14 cellular contexts compared by ENCODE assay signal in genomic region chr3:81684739-81685395, GRCh38.
A peak's percentile ranks its signal among the peaks of the same experiment; 100 is the strongest.
DNase-seq lines count a peak whose midpoint lies in the region; ATAC-seq and TF ChIP-seq lines count a peak whose summit lies in the region.
"Had no signal": no experiment of that assay in that cellular context is flagged by ENCODE, and none has a peak within 500 bp of the region (broad histone marks: within the 10 kb centered on the region; RNA-seq: fewer than 3 reads in every experiment).

No MANE protein-coding gene starts in this region.

- H3K4me3 ChIP-seq in CD8-positive, alpha-beta memory T cell (ENCODE audit: low read length), result no peak overlapping the region
- H3K4me3 ChIP-seq in body of pancreas (no peak overlapping the region), lower leg skin (ENCODE audit: low read depth, poor library complexity, severe bottlenecking) (no peak overlapping the region)
- H3K4me3 ChIP-seq: BLaER1, spleen had no signal

- TF ChIP-seq POLR2A in body of pancreas (IDR thresholded peaks at IDR 0.05) (no peak), lower leg skin (IDR thresholded peaks at IDR 0.05) (no peak)

- no peak overlapping the region for H3K27ac Mint-ChIP-seq in CD8-positive, alpha-beta memory T cell

- no peaks in the 10 kb centered on the region for H3K9me3 ChIP-seq in CD8-positive, alpha-beta memory T cell (ENCODE audit: low read length)
- no peaks in the 10 kb centered on the region for H3K9me3 ChIP-seq in body of pancreas
- H3K9me3 ChIP-seq: BLaER1, spleen had no signal

- 11 to 14% methylated on average over 4 of the region's 4 CpGs for WGBS in body of pancreas, 2 donors
- 68 to 81% methylated on average over 4 of the region's 4 CpGs for WGBS in lower leg skin, 2 donors

- ATAC-seq in body of pancreas, result peak; percentile 94
- no peak for ATAC-seq in HG03442 (IDR thresholded peaks at IDR 0.05; ENCODE audit: unreplicated experiment)
- no peak for ATAC-seq in HG02571 (IDR thresholded peaks at IDR 0.05; ENCODE audit: unreplicated experiment)
- ATAC-seq in GM19452 (IDR thresholded peaks at IDR 0.05; ENCODE audit: unreplicated experiment), result no peak
- ATAC-seq: Panc1 had no signal

- H3K4me1 Mint-ChIP-seq in CD8-positive, alpha-beta memory T cell, result no peaks in the 10 kb centered on the region

- no peaks in the 10 kb centered on the region for H3K27me3 Mint-ChIP-seq in CD8-positive, alpha-beta memory T cell

- TF ChIP-seq CTCF in body of pancreas (IDR thresholded peaks at IDR 0.05) (no peak), lower leg skin (IDR thresholded peaks at IDR 0.05) (no peak)

- H3K4me1 ChIP-seq in CD8-positive, alpha-beta memory T cell (ENCODE audit: insufficient read depth, low read length), result no peaks in the 10 kb centered on the region
- H3K4me1 ChIP-seq in body of pancreas, result peaks cover 14% of the 10 kb centered on the region
- H3K4me1 ChIP-seq: BLaER1, spleen had no signal

- H3K36me3 ChIP-seq in CD8-positive, alpha-beta memory T cell (ENCODE audit: insufficient read depth, low read length), result no peaks in the 10 kb centered on the region
- H3K36me3 ChIP-seq in body of pancreas (replicated peaks in 1 of 2; ENCODE audit: insufficient read depth in 1 of 2, low read depth in 2 of 2), result no peaks in the 10 kb centered on the region
- H3K36me3 ChIP-seq: WERI-Rb-1 had no signal

- DNase-seq in CD8-positive, alpha-beta memory T cell, result no peak
- DNase-seq in HuH-7 (ENCODE audit: low spot score) (peak; percentile 6), body of pancreas (peak in 1 of 4 donors; percentile 38), left kidney (ENCODE audit: low read depth, low spot score) (peak; percentile 34), lower leg skin (ENCODE audit: low spot score in 2 of 2) (no peak)
- DNase-seq: activated T-cell treated with anti-CD3 and anti-CD28 coated beads for 4 hours, spleen, WERI-Rb-1 had no signal

- no peaks in the 10 kb centered on the region for H3K9me3 Mint-ChIP-seq in CD8-positive, alpha-beta memory T cell

- CTCF ChIA-PET in CD8-positive, alpha-beta memory T cell (lab: Charles Lee), result no interaction called here

- H3K27ac ChIP-seq in CD8-positive, alpha-beta memory T cell (ENCODE audit: low read depth, low read length), result peak overlapping the region; percentile 25
- peak overlapping the region in 2 of 4 donors; percentile 1 to 2 for H3K27ac ChIP-seq in body of pancreas
- H3K27ac ChIP-seq: BLaER1, spleen, WERI-Rb-1 had no signal

- no peak overlapping the region for H3K4me3 Mint-ChIP-seq in CD8-positive, alpha-beta memory T cell
- H3K4me3 Mint-ChIP-seq: neural crest cell had no signal

- H3K36me3 Mint-ChIP-seq in CD8-positive, alpha-beta memory T cell, result peaks cover 4 to 25% (median 7%) of the 10 kb centered on the region in 3 donors

- no peaks in the 10 kb centered on the region for H3K27me3 ChIP-seq in CD8-positive, alpha-beta memory T cell (ENCODE audit: insufficient read depth, low read length, poor library complexity, severe bottlenecking)
- H3K27me3 ChIP-seq in body of pancreas, result no peaks in the 10 kb centered on the region
- H3K27me3 ChIP-seq: BLaER1, spleen had no signal

- intact Hi-C loops in body of pancreas (cut with DNase I), result no loop called here
- intact Hi-C loops in lower leg skin (cut with DNase I; ENCODE audit: low total_unique reads), result no loop called here

- POLR2A ChIA-PET in CD8-positive, alpha-beta memory T cell (lab: Charles Lee), result no interaction called here

Comparison
In these comparisons a context has a peak if more than half of its experiments do, and no peak if none do; other contexts are left out.
1. DNase-seq: peak in HuH-7 (single experiment) and left kidney (single experiment); none in CD8-positive, alpha-beta memory T cell (0 of 5) and lower leg skin (0 of 2).